Comparison of ENCODE assay signal across 21 cellular contexts in genomic region chr6:121971886-121972285, GRCh38.
DNase-seq lines count a peak whose midpoint lies in the region; ATAC-seq lines count a peak whose summit lies in the region.
"Had no signal": no experiment of that assay in that cellular context is flagged by ENCODE, and none has a peak within 500 bp of the region (broad histone marks: within the 10 kb centered on the region; RNA-seq: fewer than 3 reads in every experiment).

No MANE protein-coding gene starts in this region.

- no peak for ATAC-seq in activated T-helper 17 cell treated with anti-CD3 and anti-CD28 coated beads, Interleukin-2, amount 50 U/mL, for 72 hours (replicated peaks)
- ATAC-seq in HG03354 (IDR thresholded peaks at IDR 0.05; ENCODE audit: poor library complexity, severe bottlenecking, unreplicated experiment), result no peak
- ATAC-seq: CD8-positive, alpha-beta T cell; gastroesophageal sphincter; HepG2 had no signal

- no peaks in the 10 kb centered on the region for H3K27me3 ChIP-seq in effector memory CD4-positive, alpha-beta T cell (replicated peaks; ENCODE audit: control insufficient read depth, insufficient read depth, low read length, poor library complexity, severe bottlenecking)
- H3K27me3 ChIP-seq: gastroesophageal sphincter, right atrium auricular region had no signal

- no peak overlapping the region for H3K4me3 ChIP-seq in effector memory CD4-positive, alpha-beta T cell (ENCODE audit: insufficient read depth, low read depth, low read length, poor library complexity, severe bottlenecking)
- H3K4me3 ChIP-seq: gastroesophageal sphincter, HAP-1, right atrium auricular region had no signal

- H3K4me3 Mint-ChIP-seq in activated T-helper 17 cell treated with anti-CD3 and anti-CD28 coated beads, Interleukin-2, amount 50 U/mL, for 72 hours, result no peak overlapping the region
- H3K4me3 Mint-ChIP-seq: activated naive CD8-positive, alpha-beta T cell; CD8-positive, alpha-beta T cell; central memory CD8-positive, alpha-beta T cell; endodermal cell; nephron had no signal

- no peaks in the 10 kb centered on the region for H3K9me3 Mint-ChIP-seq in activated T-helper 17 cell treated with anti-CD3 and anti-CD28 coated beads, Interleukin-2, amount 50 U/mL, for 72 hours
- H3K9me3 Mint-ChIP-seq: CD8-positive, alpha-beta T cell; central memory CD8-positive, alpha-beta T cell had no signal

- no peak overlapping the region for H3K27ac Mint-ChIP-seq in activated T-helper 17 cell treated with anti-CD3 and anti-CD28 coated beads, Interleukin-2, amount 50 U/mL, for 72 hours
- H3K27ac Mint-ChIP-seq: activated naive CD8-positive, alpha-beta T cell; CD8-positive, alpha-beta T cell; endodermal cell; nephron had no signal

- H3K4me1 ChIP-seq in effector memory CD4-positive, alpha-beta T cell (ENCODE audit: control insufficient read depth, insufficient read depth, low read length, poor library complexity, severe bottlenecking), result no peaks in the 10 kb centered on the region

- no peaks in the 10 kb centered on the region for H3K9me3 ChIP-seq in effector memory CD4-positive, alpha-beta T cell (ENCODE audit: control insufficient read depth, low read length)
- H3K9me3 ChIP-seq: HAP-1 had no signal

- H3K27ac ChIP-seq in effector memory CD4-positive, alpha-beta T cell (ENCODE audit: insufficient read depth, low read length, poor library complexity, severe bottlenecking), result no peak overlapping the region
- H3K27ac ChIP-seq: right atrium auricular region had no signal

- H3K36me3 ChIP-seq in effector memory CD4-positive, alpha-beta T cell (ENCODE audit: control insufficient read depth, insufficient read depth, low read length), result no peaks in the 10 kb centered on the region
- H3K36me3 ChIP-seq: gastroesophageal sphincter, HAP-1, right atrium auricular region had no signal

- H3K27me3 Mint-ChIP-seq in activated T-helper 17 cell treated with anti-CD3 and anti-CD28 coated beads, Interleukin-2, amount 50 U/mL, for 72 hours, result no peaks in the 10 kb centered on the region
- H3K27me3 Mint-ChIP-seq: activated naive CD8-positive, alpha-beta T cell; central memory CD8-positive, alpha-beta T cell had no signal

- DNase-seq in EL (peak; percentile 54), M059J (ENCODE audit: low read depth) (peak; percentile 63), dedifferentiated amniotic fluid mesenchymal stem cell (ENCODE audit: extremely low spot score) (peak; percentile 45), renal cortical epithelial cell (ENCODE audit: low read depth) (peak; percentile 25)
- DNase-seq in effector memory CD4-positive, alpha-beta T cell, result no peak
- DNase-seq: activated CD4-positive, alpha-beta T cell treated with anti-CD3 and anti-CD28 coated beads for 48 hours; CD8-positive, alpha-beta T cell; DMS79 treated with DMSO at 0.1 percent for 48 hours; endodermal cell; mesenchymal stem cell; NK-92 treated with Interleukin-12 subunit alpha and Interleukin-12 subunit beta, amount 100 ng/mL, for 24 hours; SIG-M5 had no signal

- H3K36me3 Mint-ChIP-seq in activated T-helper 17 cell treated with anti-CD3 and anti-CD28 coated beads, Interleukin-2, amount 50 U/mL, for 72 hours (ENCODE audit: low read depth), result no peaks in the 10 kb centered on the region
- H3K36me3 Mint-ChIP-seq: CD8-positive, alpha-beta T cell had no signal

- peaks cover 5% of the 10 kb centered on the region for H3K4me1 Mint-ChIP-seq in activated T-helper 17 cell treated with anti-CD3 and anti-CD28 coated beads, Interleukin-2, amount 50 U/mL, for 72 hours
- H3K4me1 Mint-ChIP-seq: central memory CD8-positive, alpha-beta T cell; endodermal cell; nephron had no signal

Comparison
In these comparisons a context has a peak if more than half of its experiments do, and no peak if none do; other contexts are left out.
1. DNase-seq: peak in EL (single experiment), M059J (single experiment), dedifferentiated amniotic fluid mesenchymal stem cell (single experiment) and renal cortical epithelial cell (single experiment); none in effector memory CD4-positive, alpha-beta T cell (0 of 3).